In the genomic region with DNA sequence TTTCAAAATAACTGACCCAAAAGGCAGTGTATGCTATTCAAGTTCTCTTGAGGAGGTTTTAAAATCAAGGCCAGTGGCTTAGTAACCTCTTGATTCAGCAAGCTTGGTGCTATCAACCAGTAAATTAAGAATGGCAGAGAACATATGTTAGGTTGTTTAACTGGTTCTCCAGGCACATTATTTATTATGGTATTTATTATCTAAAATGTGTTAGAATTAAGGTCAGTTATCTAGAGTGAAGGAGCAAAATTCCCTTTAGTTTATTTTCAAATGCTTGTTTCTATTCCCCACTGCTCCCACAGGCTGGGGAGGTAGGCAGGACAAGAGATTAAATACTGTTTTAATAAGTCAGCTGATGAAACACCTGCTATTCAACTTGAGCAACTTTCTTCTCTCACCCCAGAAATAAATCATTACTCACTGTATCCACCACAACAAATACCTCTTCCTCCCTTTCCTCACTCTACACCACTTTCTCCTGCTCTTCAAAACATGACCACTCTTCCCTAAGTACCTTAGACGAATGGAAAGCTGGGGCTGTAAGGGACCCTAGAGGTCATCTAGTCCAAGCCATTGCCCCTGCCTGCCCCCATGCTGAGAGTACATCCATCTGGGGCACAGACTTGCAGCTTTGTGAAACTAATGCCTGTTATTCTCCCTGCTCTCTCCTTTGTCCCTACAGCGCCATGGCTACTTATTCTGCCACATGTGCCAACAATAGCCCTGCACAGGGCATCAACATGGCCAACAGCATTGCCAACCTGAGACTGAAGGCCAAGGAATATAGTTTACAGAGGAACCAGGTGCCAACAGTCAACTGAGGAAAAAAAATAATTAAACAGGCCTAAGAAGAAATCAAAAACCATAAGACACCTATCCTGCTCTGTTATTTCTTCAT, we compare ENCODE assay signal across 14 cellular contexts.
"Had no signal": no experiment of that assay in that cellular context is flagged by ENCODE, and none has a peak within 500 bp of the region (broad histone marks: within the 10 kb centered on the region; RNA-seq: fewer than 3 reads in every experiment).

No MANE protein-coding gene starts in this region.

- H2AFZ ChIP-seq: neural progenitor cell had no signal

- ATAC-seq: left lung; pancreas; stimulated activated memory B cell treated with anti-CD40 and anti-IgM and Interleukin-4, amounts not matched to agents 10 μg/mL and 1 μg/mL and 100 μg/mL, for 72 hours had no signal

- H3K36me3 ChIP-seq: adrenal gland, left lung, neural progenitor cell, pancreas, upper lobe of left lung had no signal

- H3K36me3 Mint-ChIP-seq: brain; neural progenitor cell; stimulated activated memory B cell treated with anti-CD40 and anti-IgM and Interleukin-4, amounts not matched to agents 10 μg/mL and 1 μg/mL and 100 μg/mL, for 72 hours had no signal

- H3K9ac ChIP-seq: neural progenitor cell had no signal

- H3K27ac ChIP-seq: adrenal gland, left lung, neural progenitor cell, pancreas, upper lobe of left lung had no signal

- H3K27ac Mint-ChIP-seq: endodermal cell; neural progenitor cell; stimulated activated memory B cell treated with anti-CD40 and anti-IgM and Interleukin-4, amounts not matched to agents 10 μg/mL and 1 μg/mL and 100 μg/mL, for 72 hours had no signal

- H3K9me3 ChIP-seq: adrenal gland, left lung, pancreas, upper lobe of left lung had no signal

- H3K4me3 Mint-ChIP-seq: endodermal cell; neural progenitor cell; stimulated activated memory B cell treated with anti-CD40 and anti-IgM and Interleukin-4, amounts not matched to agents 10 μg/mL and 1 μg/mL and 100 μg/mL, for 72 hours had no signal

- H3K4me3 ChIP-seq: adrenal gland, left lung, neural progenitor cell, pancreas, upper lobe of left lung had no signal

- H3K27me3 ChIP-seq: adrenal gland, left lung, neural progenitor cell, pancreas, upper lobe of left lung had no signal

- H3K4me1 Mint-ChIP-seq: endodermal cell; stimulated activated memory B cell treated with anti-CD40 and anti-IgM and Interleukin-4, amounts not matched to agents 10 μg/mL and 1 μg/mL and 100 μg/mL, for 72 hours had no signal

- H3K4me2 ChIP-seq: neural progenitor cell had no signal

- DNase-seq: activated CD4-positive, alpha-beta T cell treated with anti-CD3 and anti-CD28 coated beads, Interleukin-2, amount 50 U/mL, for 1 hour; activated naive CD4-positive, alpha-beta T cell treated with anti-CD3 and anti-CD28 coated beads, Interleukin-2, amount 50 U/mL, for 16 hours; activated T-cell treated with anti-CD3 and anti-CD28 coated beads for 4 hours; adrenal gland; cerebellar nuclear complex; endodermal cell; left lung; pancreas; substantia nigra; T-helper 2 cell; upper lobe of left lung had no signal

- H3K4me1 ChIP-seq: adrenal gland, left lung, neural progenitor cell, pancreas, upper lobe of left lung had no signal
